ENCODE assay signal across 24 cellular contexts in the genomic region with DNA sequence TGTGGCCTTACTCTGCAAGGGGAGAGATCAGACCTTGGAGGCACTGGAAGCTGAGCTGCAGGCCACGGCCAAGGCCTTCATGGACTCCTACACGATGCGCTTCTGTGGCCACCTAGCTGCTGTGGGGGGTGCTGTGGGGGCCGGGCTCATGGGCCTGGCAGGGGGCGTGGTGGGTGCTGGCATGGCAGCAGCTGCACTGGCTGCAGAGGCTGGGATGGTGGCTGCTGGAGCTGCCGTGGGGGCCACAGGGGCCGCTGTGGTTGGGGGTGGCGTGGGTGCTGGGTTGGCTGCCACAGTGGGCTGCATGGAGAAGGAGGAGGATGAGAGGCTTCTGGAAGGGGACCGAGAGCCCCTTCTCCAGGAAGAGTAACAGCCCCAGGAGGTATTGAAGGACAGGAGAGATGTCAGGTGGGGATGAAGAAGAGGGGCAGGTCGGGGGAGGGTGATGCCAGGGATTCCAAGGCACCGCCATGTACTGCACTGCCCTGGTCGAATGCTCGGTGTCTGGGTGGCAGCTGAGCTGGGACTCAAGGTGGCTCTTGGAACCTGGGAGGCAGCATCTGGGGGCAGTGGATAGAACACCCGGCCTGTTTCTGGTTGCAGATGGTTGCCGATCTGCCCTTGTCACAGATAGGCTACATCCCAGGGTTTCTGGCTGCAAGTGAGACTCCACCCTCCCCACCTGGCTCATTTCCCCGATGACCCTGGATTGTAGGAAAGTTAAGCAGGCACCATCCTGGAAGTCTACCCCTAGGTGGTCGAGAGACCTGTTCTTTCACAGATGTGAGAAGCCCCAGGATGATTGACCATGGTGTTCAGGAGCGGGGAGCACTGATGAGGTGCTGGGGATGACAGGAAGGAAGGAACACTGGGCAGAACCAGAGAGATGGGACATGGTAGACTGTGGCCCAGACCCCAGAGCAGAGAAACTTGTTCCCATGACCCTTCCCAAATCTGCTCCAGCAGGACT. TPM values are rescaled to one million over a fixed set of nuclear protein-coding genes. Genes with fewer than 3 reads are reported as not detected.
"Had no signal": no experiment of that assay in that cellular context is flagged by ENCODE, and none has a peak within 500 bp of the region (broad histone marks: within the 10 kb centered on the region; RNA-seq: fewer than 3 reads in every experiment).

No MANE protein-coding gene starts in this region.

- ATAC-seq: esophagus mucosa; heart left ventricle; left lobe of liver; natural killer cell treated with Interleukin-12 subunit alpha and Interleukin-12 subunit beta and Interleukin-15 and Interleukin-18, amount 100 ng/mL, for 72 hours had no signal

- H3K4me3 Mint-ChIP-seq: mesothelial cell of epicardium; natural killer cell treated with Interleukin-12 subunit alpha and Interleukin-12 subunit beta and Interleukin-15 and Interleukin-18, amount 100 ng/mL, for 72 hours had no signal

- H3K36me3 Mint-ChIP-seq: mesothelial cell of epicardium; natural killer cell treated with Interleukin-12 subunit alpha and Interleukin-12 subunit beta and Interleukin-15 and Interleukin-18, amount 100 ng/mL, for 72 hours had no signal

- H3K27me3 Mint-ChIP-seq: natural killer cell treated with Interleukin-12 subunit alpha and Interleukin-12 subunit beta and Interleukin-15 and Interleukin-18, amount 100 ng/mL, for 72 hours had no signal

- H3K9me3 Mint-ChIP-seq: natural killer cell treated with Interleukin-12 subunit alpha and Interleukin-12 subunit beta and Interleukin-15 and Interleukin-18, amount 100 ng/mL, for 72 hours had no signal

- H3K9me3 ChIP-seq: heart left ventricle, right atrium auricular region, sigmoid colon, stomach, thoracic aorta, transverse colon had no signal

- H3K27ac Mint-ChIP-seq: mesothelial cell of epicardium; natural killer cell treated with Interleukin-12 subunit alpha and Interleukin-12 subunit beta and Interleukin-15 and Interleukin-18, amount 100 ng/mL, for 72 hours had no signal

- FAIRE-seq: endometrium, frontal cortex, islet of Langerhans had no signal

- DNase-seq: cortex of kidney; effector CD8-positive, alpha-beta T cell; heart left ventricle; hippocampal formation; mammary epithelial cell; sigmoid colon; stimulated activated CD4-positive, alpha-beta T cell treated with anti-CD3 and anti-CD28 coated beads, Interleukin-2, amount 100 ng/mL, for 24 hours; stimulated activated CD4-positive, alpha-beta T cell treated with anti-CD3 and anti-CD28 coated beads, Interleukin-4, amount 100 ng/mL, for 4 hours; stimulated activated naive CD4-positive, alpha-beta T cell; stomach; transverse colon had no signal

- H3K36me3 ChIP-seq: heart left ventricle, right atrium auricular region, stomach, thoracic aorta, transverse colon had no signal

- H3K27ac ChIP-seq: heart left ventricle, sigmoid colon, skin epidermis, stomach, thoracic aorta, transverse colon had no signal

- H3K4me3 ChIP-seq: heart left ventricle, right atrium auricular region, sigmoid colon, skin epidermis, stomach, thoracic aorta, transverse colon had no signal

- H3K27me3 ChIP-seq: dorsolateral prefrontal cortex, heart left ventricle, right atrium auricular region, sigmoid colon, transverse colon had no signal

RNA-seq across cellular contexts. Expression of a gene that starts 5.1 kb away (rescaled TPM):
- total RNA-seq: mammary epithelial cell had no signal
- polyA plus RNA-seq: mammary epithelial cell had no signal

RNA-seq across cellular contexts. Expression of a gene that starts 29.1 kb away (rescaled TPM):
- total RNA-seq: glomerular endothelial cell; natural killer cell treated with Interleukin-12 subunit alpha and Interleukin-12 subunit beta and Interleukin-15 and Interleukin-18, amount 100 ng/mL, for 72 hours; pulmonary artery endothelial cell had no signal
- polyA plus RNA-seq: mammary epithelial cell had no signal
